Comparison of ENCODE assay signal across 1 cellular context in genomic region chr12:6833189-6833890, GRCh38.
TF ChIP-seq lines count a peak whose summit lies in the region.

No MANE protein-coding gene starts in this region.

TF ChIP-seq in IMR-90, 13 proteins besides CTCF, POLR2A, EP300 and RAD21:
- no peak for TF ChIP-seq BHLHE40 (IDR thresholded peaks at IDR 0.05; ENCODE audit: low read depth, low read length)
- no peak for TF ChIP-seq MAZ (IDR thresholded peaks at IDR 0.05; ENCODE audit: borderline replicate concordance, low read depth, low read length)
- TF ChIP-seq ELK1 (IDR thresholded peaks at IDR 0.05; ENCODE audit: borderline replicate concordance, low read depth, low read length), result no peak
- TF ChIP-seq MAFK (IDR thresholded peaks at IDR 0.05; ENCODE audit: low read depth, low read length), result no peak
- no peak for TF ChIP-seq NFE2L2 (IDR thresholded peaks at IDR 0.05; ENCODE audit: low read depth, low read length)
- TF ChIP-seq USF2 (IDR thresholded peaks at IDR 0.05; ENCODE audit: low read depth, low read length), result no peak
- TF ChIP-seq SMC3 (IDR thresholded peaks at IDR 0.05; ENCODE audit: low read depth, low read length), result no peak
- no peak for TF ChIP-seq FOS (IDR thresholded peaks at IDR 0.05; ENCODE audit: low read depth, low read length)
- TF ChIP-seq CHD1 (IDR thresholded peaks at IDR 0.05; ENCODE audit: low read depth, low read length), result no peak
- no peak for TF ChIP-seq CEBPB (IDR thresholded peaks at IDR 0.05; ENCODE audit: low read depth, low read length)
- TF ChIP-seq MXI1 (IDR thresholded peaks at IDR 0.05; ENCODE audit: borderline replicate concordance, low read depth, low read length), result no peak
- TF ChIP-seq RFX5 (IDR thresholded peaks at IDR 0.05; ENCODE audit: low read depth, low read length), result no peak
- TF ChIP-seq RCOR1 (IDR thresholded peaks at IDR 0.05; ENCODE audit: insufficient replicate concordance, low read length), result no peak
